ENCODE assay signal across 27 cellular contexts in genomic region chr10:87886635-87887034, GRCh38.
"Had no signal": no experiment of that assay in that cellular context is flagged by ENCODE, and none has a peak within 500 bp of the region (broad histone marks: within the 10 kb centered on the region; RNA-seq: fewer than 3 reads in every experiment).

No MANE protein-coding gene starts in this region.

- H3K27ac ChIP-seq: foreskin keratinocyte, parathyroid adenoma, psoas muscle, spleen, stomach had no signal

- H3K4me3 Mint-ChIP-seq: dendritic cell treated with granulocyte-macrophage colony-stimulating factor and Interleukin-4, amounts not matched to agents 40 ng/mL and 50 ng/mL, for 4 days; effector memory CD8-positive, alpha-beta T cell; naive B cell; nephron; type B pancreatic cell had no signal

- ATAC-seq: effector memory CD8-positive, alpha-beta T cell; foreskin keratinocyte; left colon; left ventricle myocardium superior; psoas muscle; sciatic nerve had no signal

- DNase-seq: effector memory CD8-positive, alpha-beta T cell; erythroblast; foreskin keratinocyte; kidney; left colon; left ventricle myocardium superior; mesendoderm; naive B cell; occipital lobe; psoas muscle; retina; spleen; stimulated activated CD4-positive, alpha-beta T cell treated with anti-CD3 and anti-CD28 coated beads, Interleukin-15, amount 100 ng/mL, for 24 hours; stimulated activated CD4-positive, alpha-beta T cell treated with anti-CD3 and anti-CD28 coated beads, Interleukin-1b, Interleukin-23, amount 100 ng/mL, for 48 hours; stimulated activated CD4-positive, alpha-beta T cell treated with anti-CD3 and anti-CD28 coated beads, Interleukin-4, amount 100 ng/mL, for 24 hours; stimulated activated naive CD4-positive, alpha-beta T cell; stomach; substantia nigra had no signal

- H2AFZ ChIP-seq: parathyroid adenoma had no signal

- H3K4me3 ChIP-seq: lung, psoas muscle, spleen, stomach had no signal

- H3K27me3 ChIP-seq: foreskin keratinocyte, spleen, stomach had no signal

- H3K4me1 ChIP-seq: foreskin keratinocyte, parathyroid adenoma had no signal

- FAIRE-seq: colon, endothelial cell of umbilical vein, kidney, urothelium cell line had no signal

- H3K27me3 Mint-ChIP-seq: dendritic cell treated with granulocyte-macrophage colony-stimulating factor and Interleukin-4, amounts not matched to agents 40 ng/mL and 50 ng/mL, for 4 days; effector memory CD8-positive, alpha-beta T cell; naive B cell; type B pancreatic cell had no signal

- H3K4me1 Mint-ChIP-seq: nephron had no signal

- H3K27ac Mint-ChIP-seq: dendritic cell treated with granulocyte-macrophage colony-stimulating factor and Interleukin-4, amounts not matched to agents 40 ng/mL and 50 ng/mL, for 4 days; nephron; type B pancreatic cell had no signal

- H3K9ac ChIP-seq: parathyroid adenoma had no signal
